ENCODE assay signal across 1 cellular context in genomic region chr7:8263048-8263447, GRCh38.
TF ChIP-seq lines count a peak whose summit lies in the region.

No MANE protein-coding gene starts in this region.

TF ChIP-seq in HepG2, 621 proteins besides CTCF, POLR2A, EP300 and RAD21 (continued from another document):
- no peak for TF ChIP-seq ZNF441 (CRISPR knock-in tag; IDR thresholded peaks at IDR 0.05; ENCODE audit: borderline replicate concordance)
- TF ChIP-seq HMG20B (CRISPR knock-in tag; conservative IDR thresholded peaks at IDR 0.05) = no peak
- no peak for TF ChIP-seq ZNF549 (CRISPR knock-in tag; IDR thresholded peaks at IDR 0.05)
- TF ChIP-seq TEF (CRISPR knock-in tag; IDR thresholded peaks at IDR 0.05) = no peak
- no peak for TF ChIP-seq ESRRA (CRISPR knock-in tag; IDR thresholded peaks at IDR 0.05; ENCODE audit: low read depth)
